21 cellular contexts compared by ENCODE assay signal in the genomic region with DNA sequence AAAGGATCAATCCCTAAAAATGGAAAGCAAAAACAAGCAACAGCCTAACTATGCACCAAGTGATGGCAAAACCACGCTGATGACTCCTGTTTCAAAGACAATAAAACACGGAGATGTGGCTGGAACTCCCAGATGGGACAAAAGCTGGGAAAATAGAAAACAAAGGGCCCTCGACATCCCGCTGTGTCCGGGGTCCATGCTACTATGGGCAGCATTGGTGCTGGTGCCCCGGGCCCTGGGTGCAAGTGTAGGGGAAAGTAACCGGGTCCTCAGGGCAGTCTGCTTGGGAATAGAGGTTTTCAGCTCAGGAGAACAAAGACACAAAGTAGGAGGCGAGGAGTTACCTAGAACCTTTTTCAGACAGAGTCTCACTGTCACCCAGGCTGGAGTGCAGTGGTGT. TPM values are rescaled to one million over a fixed set of nuclear protein-coding genes. Genes with fewer than 3 reads are reported as not detected.
A peak's percentile ranks its signal among the peaks of the same experiment; 100 is the strongest.
DNase-seq lines count a peak whose midpoint lies in the region; ATAC-seq, FAIRE-seq and TF ChIP-seq lines count a peak whose summit lies in the region.
"Had no signal": no experiment of that assay in that cellular context is flagged by ENCODE, and none has a peak within 500 bp of the region (broad histone marks: within the 10 kb centered on the region; RNA-seq: fewer than 3 reads in every experiment).

No MANE protein-coding gene starts in this region.

- no peaks in the 10 kb centered on the region for H3K36me3 ChIP-seq in endodermal cell (ENCODE audit: control insufficient read depth, insufficient read depth, low read length)
- H3K36me3 ChIP-seq: BLaER1 had no signal

- H3K4me1 ChIP-seq in H9 (ENCODE audit: insufficient read depth, low read length): no peaks in the 10 kb centered on the region
- H3K4me1 ChIP-seq in endodermal cell (ENCODE audit: control insufficient read depth, insufficient read depth, low read length): no peaks in the 10 kb centered on the region
- H3K4me1 ChIP-seq: Caco-2 had no signal

- H3K4me1 Mint-ChIP-seq in H9 (peaks cover 15 to 27% of the 10 kb centered on the region in 2 experiments), endodermal cell (no peaks in the 10 kb centered on the region), osteocyte (ENCODE audit: unreplicated experiment) (no peaks in the 10 kb centered on the region)
- H3K4me1 Mint-ChIP-seq: CD4-positive, alpha-beta memory T cell had no signal

- peak overlapping the region in 1 of 3 experiments; percentile 48; a peak in 1 of 7 replicates for H3K27ac Mint-ChIP-seq in H9
- no peak overlapping the region for H3K27ac Mint-ChIP-seq in endodermal cell
- no peak overlapping the region for H3K27ac Mint-ChIP-seq in osteocyte (ENCODE audit: unreplicated experiment)
- H3K27ac Mint-ChIP-seq: CD4-positive, alpha-beta memory T cell; IgD-negative memory B cell had no signal

- H2BK12ac ChIP-seq in H9 (ENCODE audit: insufficient read length, low read depth, low read length): no peak overlapping the region

- H3K27me3 ChIP-seq in H9 (ENCODE audit: insufficient read depth, low read length) (no peaks in the 10 kb centered on the region), endodermal cell (ENCODE audit: control insufficient read depth, insufficient read depth, low read length, poor library complexity, severe bottlenecking) (no peaks in the 10 kb centered on the region)
- H3K27me3 ChIP-seq: BLaER1 had no signal

- no peaks in the 10 kb centered on the region for H3K79me2 ChIP-seq in H9 (ENCODE audit: insufficient read depth, low read length)

- no peak overlapping the region for H2BK5ac ChIP-seq in H9 (ENCODE audit: insufficient read length, low read length)

- H3K4ac ChIP-seq in H9 (ENCODE audit: low read depth, low read length): no peak overlapping the region

- H3K9me3 Mint-ChIP-seq in H9 (peaks cover 6 to 8% of the 10 kb centered on the region in 2 experiments), endodermal cell (peaks cover 13% of the 10 kb centered on the region), osteocyte (ENCODE audit: unreplicated experiment) (peaks cover 4% of the 10 kb centered on the region)

- no peak for ATAC-seq in HG03439 (IDR thresholded peaks at IDR 0.05; ENCODE audit: unreplicated experiment)
- ATAC-seq: GM12878 had no signal

- H3K9ac ChIP-seq in H9 (ENCODE audit: extremely low read depth, insufficient read length, low read length): no peak overlapping the region
- H3K9ac ChIP-seq in endodermal cell (ENCODE audit: extremely low read depth, low read length, poor library complexity, severe bottlenecking): no peak overlapping the region
- H3K9ac ChIP-seq: BLaER1 had no signal

- no peak overlapping the region for H3K23ac ChIP-seq in H9 (ENCODE audit: insufficient read length, low read depth, low read length)

- peak; percentile 10 for DNase-seq in H9
- DNase-seq in endodermal cell: peak; percentile 22
- DNase-seq in osteocyte (ENCODE audit: extremely low spot score, unreplicated experiment): peak; percentile 74
- DNase-seq in ureter (ENCODE audit: low spot score): peak; percentile 13
- DNase-seq in D721Med (ENCODE audit: insufficient read length, low spot score): no peak
- no peak for DNase-seq in NCI-H1417 treated with DMSO at 0.1 percent for 48 hours (lab: John Stamatoyannopoulos, UW)
- DNase-seq: Caco-2; CD4-positive, alpha-beta memory T cell; DND-41; HCEC 1CT; NCI-H1105; NCI-H1694; NCI-H2081; NCI-H2171; NCI-H446; NCI-H526 treated with DMSO at 0.1 percent for 48 hours; OCI-M1 had no signal

- no peak overlapping the region for H3K4me2 ChIP-seq in H9 (ENCODE audit: insufficient read depth, insufficient read length, low read length)

- H2BK20ac ChIP-seq in H9 (ENCODE audit: low read depth, low read length, poor library complexity, severe bottlenecking): no peak overlapping the region

- H4K20me1 ChIP-seq in H9 (ENCODE audit: control insufficient read depth, insufficient read depth, insufficient read length): no peaks in the 10 kb centered on the region
- H4K20me1 ChIP-seq: BLaER1 had no signal

- no peak overlapping the region for H3K18ac ChIP-seq in H9 (ENCODE audit: insufficient read length, low read depth, low read length)

- H3K4me3 Mint-ChIP-seq in H9 (no peak overlapping the region), endodermal cell (no peak overlapping the region), osteocyte (ENCODE audit: unreplicated experiment) (no peak overlapping the region)
- H3K4me3 Mint-ChIP-seq: CD4-positive, alpha-beta memory T cell; IgD-negative memory B cell had no signal

- H3K9me3 ChIP-seq in H9 (ENCODE audit: control insufficient read depth, low read depth, low read length) (no peaks in the 10 kb centered on the region), endodermal cell (ENCODE audit: control insufficient read depth, low read length) (no peaks in the 10 kb centered on the region)
- H3K9me3 ChIP-seq: Caco-2 had no signal

- no peak for TF ChIP-seq CTCF in H9 (conservative IDR thresholded peaks at IDR 0.05)
- no peak for TF ChIP-seq CTCF in endodermal cell (conservative IDR thresholded peaks at IDR 0.05)
- no peak for TF ChIP-seq CTCF in osteocyte (IDR thresholded peaks at IDR 0.05)
- no peak for TF ChIP-seq CTCF in D721Med (IDR thresholded peaks at IDR 0.05; ENCODE audit: insufficient read depth, missing control alignments)

- no CpG with 5 or more reads among the region's 8 CpGs for WGBS in H9 (ENCODE audit: extremely low coverage, insufficient read length, low lambda C conversion rate)
- 83 to 89% methylated on average over 8 of the region's 8 CpGs for WGBS in endodermal cell (ENCODE audit: insufficient coverage in 1 of 2, insufficient read length in 1 of 2), 2 experiments

- H3K23me2 ChIP-seq in H9 (ENCODE audit: insufficient read length, low read depth, low read length, poor library complexity, severe bottlenecking): no peaks in the 10 kb centered on the region

- H3K27me3 Mint-ChIP-seq in H9 (ENCODE audit: low read depth) (peaks cover 12% of the 10 kb centered on the region), endodermal cell (ENCODE audit: insufficient read depth) (no peaks in the 10 kb centered on the region), osteocyte (ENCODE audit: unreplicated experiment) (no peaks in the 10 kb centered on the region)

- no peak overlapping the region for H3K14ac ChIP-seq in H9 (ENCODE audit: insufficient read depth, low read length)

- no peak overlapping the region for H3K4me3 ChIP-seq in endodermal cell (ENCODE audit: low read length)
- H3K4me3 ChIP-seq: BLaER1, GM12878 had no signal

- H2AK5ac ChIP-seq in H9 (ENCODE audit: insufficient read length, low read length): no peak overlapping the region

- H3K36me3 Mint-ChIP-seq in H9 (ENCODE audit: insufficient read depth in 1 of 3, low read depth in 3 of 3) (peaks cover 5 to 8% (median 6%) of the 10 kb centered on the region in 3 experiments), endodermal cell (ENCODE audit: low read depth) (no peaks in the 10 kb centered on the region), osteocyte (ENCODE audit: unreplicated experiment) (no peaks in the 10 kb centered on the region)
- H3K36me3 Mint-ChIP-seq: IgD-negative memory B cell had no signal

- no peak overlapping the region for H3T11ph ChIP-seq in H9 (ENCODE audit: low read length)

- H3K79me1 ChIP-seq in H9 (ENCODE audit: insufficient read depth, low read depth, low read length, poor library complexity, severe bottlenecking): no peaks in the 10 kb centered on the region

- H4K8ac ChIP-seq in H9 (replicated peaks; ENCODE audit: insufficient read length, low read depth, low read length): no peak overlapping the region

- no peak overlapping the region for H2AFZ ChIP-seq in H9 (ENCODE audit: low read length)

- H3K27ac ChIP-seq in H9 (ENCODE audit: insufficient read length, low read depth, low read length) (no peak overlapping the region), endodermal cell (ENCODE audit: low read depth, low read length) (no peak overlapping the region)
- H3K27ac ChIP-seq: BLaER1 had no signal

- FAIRE-seq in D721Med (lab: Jason Lieb, UNC): no peak
- FAIRE-seq: GM12878 had no signal

- H2BK15ac ChIP-seq in H9 (ENCODE audit: low read depth, low read length): no peak overlapping the region

- no peak overlapping the region for H3K56ac ChIP-seq in H9 (ENCODE audit: insufficient read length, low read depth, low read length)

- H4K5ac ChIP-seq in H9 (ENCODE audit: insufficient read length, low read depth, low read length): no peak overlapping the region

- H4K91ac ChIP-seq in H9 (ENCODE audit: insufficient read length, low read depth, low read length): no peak overlapping the region

- H2BK120ac ChIP-seq in H9 (ENCODE audit: low read depth, low read length, poor library complexity, severe bottlenecking): no peak overlapping the region

RNA-seq across cellular contexts. Expression of a gene that starts 46.1 kb away (rescaled TPM):
- total RNA-seq in H9 (2021) (67.3 and 68.9 TPM in 2 replicates), endodermal cell (10 to 100 TPM; 44.0 to 49.7 TPM), osteocyte (44.0 and 51.9 TPM in 2 replicates), ureter (33.2 TPM)
- polyA plus RNA-seq in endodermal cell (2013, experiment 1 of 2): 73.8 TPM
- 63.7 TPM for polyA plus RNA-seq in endodermal cell (2013, experiment 2 of 2)

RNA-seq across cellular contexts. Expression of a gene that starts 47.7 kb away (rescaled TPM):
- total RNA-seq in H9 (2021) (62.5 and 63.7 TPM in 2 replicates), endodermal cell (10 to 100 TPM; 47.9 to 65.2 TPM), osteocyte (31.7 and 35.1 TPM in 2 replicates), ureter (22.9 TPM)
- polyA plus RNA-seq in endodermal cell (2013, experiment 1 of 2): 79.9 TPM
- polyA plus RNA-seq in endodermal cell (2013, experiment 2 of 2): 73.3 TPM

Comparison
In these comparisons a context has a peak if more than half of its experiments do, and no peak if none do; other contexts are left out.
1. DNase-seq: peak in H9 (single experiment), endodermal cell (single experiment), osteocyte (single experiment) and ureter (single experiment); none in D721Med (single experiment) and NCI-H1417 treated with DMSO at 0.1 percent for 48 hours (single experiment).